3 cellular contexts compared by ENCODE assay signal in genomic region chr10:90204956-90205695, GRCh38.
TF ChIP-seq lines count a peak whose summit lies in the region.

No MANE protein-coding gene starts in this region.

TF ChIP-seq in SK-N-SH treated with all-trans-retinoic acid at 6 μM for 48 hours, 23 proteins besides CTCF, POLR2A, EP300 and RAD21 (continued from another document):
- no peak for TF ChIP-seq TSHZ2 (CRISPR knock-in tag; IDR thresholded peaks at IDR 0.05)
- no peak for TF ChIP-seq BACH2 (CRISPR knock-in tag; IDR thresholded peaks at IDR 0.05; ENCODE audit: borderline replicate concordance)
- TF ChIP-seq POU6F1 (CRISPR knock-in tag; IDR thresholded peaks at IDR 0.05; ENCODE audit: borderline replicate concordance, low read depth), result no peak
- TF ChIP-seq CSDC2 (CRISPR knock-in tag; IDR thresholded peaks at IDR 0.05), result no peak
- no peak for TF ChIP-seq ZC3H10 (CRISPR knock-in tag; IDR thresholded peaks at IDR 0.05)
- no peak for TF ChIP-seq ESRRG (CRISPR knock-in tag; IDR thresholded peaks at IDR 0.05)
- TF ChIP-seq ZFP30 (CRISPR knock-in tag; IDR thresholded peaks at IDR 0.05), result no peak
- no peak for TF ChIP-seq SNAI2 (CRISPR knock-in tag; IDR thresholded peaks at IDR 0.05)
- no peak for TF ChIP-seq PATZ1 (CRISPR knock-in tag; IDR thresholded peaks at IDR 0.05; ENCODE audit: borderline replicate concordance)
- no peak for TF ChIP-seq PPARA (CRISPR knock-in tag; IDR thresholded peaks at IDR 0.05; ENCODE audit: borderline replicate concordance)
- TF ChIP-seq TCF4 (CRISPR knock-in tag; IDR thresholded peaks at IDR 0.05; ENCODE audit: borderline replicate concordance), result no peak
- TF ChIP-seq ZFP3 (CRISPR knock-in tag; IDR thresholded peaks at IDR 0.05), result peak; percentile 66; the same call in 1 of the 2 replicates
- TF ChIP-seq RARB (CRISPR knock-in tag; IDR thresholded peaks at IDR 0.05), result no peak
TF ChIP-seq in SK-N-SH treated with all-trans-retinoic acid at 6 μM for 48 hours: peak in this region for 2.

TF ChIP-seq in SK-N-SH, 30 proteins besides CTCF, POLR2A, EP300 and RAD21 (continued from another document):
- TF ChIP-seq IRF3 (IDR thresholded peaks at IDR 0.05; ENCODE audit: low read depth, low read length) (no peak), TAF1 (IDR thresholded peaks at IDR 0.05; ENCODE audit: borderline replicate concordance, low read depth, low read length) (no peak), NRF1 (IDR thresholded peaks at IDR 0.05; ENCODE audit: low read depth, low read length) (no peak), PBX3 (IDR thresholded peaks at IDR 0.05) (no peak), GATA2 (CRISPR knock-in tag; IDR thresholded peaks at IDR 0.05) (no peak), GABPA (IDR thresholded peaks at IDR 0.05; ENCODE audit: low read depth) (no peak), FOSL2 (IDR thresholded peaks at IDR 0.05; ENCODE audit: borderline replicate concordance, low read depth) (no peak), FOXM1 (IDR thresholded peaks at IDR 0.05; ENCODE audit: low read depth) (no peak), SIN3A (IDR thresholded peaks at IDR 0.05; ENCODE audit: borderline replicate concordance, low read depth, low read length) (no peak), POLR2AphosphoS5 (IDR thresholded peaks at IDR 0.05; ENCODE audit: low read depth, low read length) (no peak)

TF ChIP-seq in HepG2, 621 proteins besides CTCF, POLR2A, EP300 and RAD21 (continued from another document):
- TF ChIP-seq REST (IDR thresholded peaks at IDR 0.05; ENCODE audit: borderline replicate concordance in 1 of 2, low read depth in 1 of 2, low read length in 2 of 2), result no peak
- no peak for TF ChIP-seq FOXK2 (IDR thresholded peaks at IDR 0.05)
- no peak for TF ChIP-seq TEAD3 (CRISPR knock-in tag; optimal IDR thresholded peaks at IDR 0.05; ENCODE audit: borderline replicate concordance)
- TF ChIP-seq ZNF746 (CRISPR knock-in tag; IDR thresholded peaks at IDR 0.05), result no peak
- no peak for TF ChIP-seq TRIM24 (CRISPR knock-in tag; IDR thresholded peaks at IDR 0.05)
- TF ChIP-seq NKX3-1 (CRISPR knock-in tag; IDR thresholded peaks at IDR 0.05), result no peak
- TF ChIP-seq FIP1L1 (IDR thresholded peaks at IDR 0.05; ENCODE audit: borderline replicate concordance, insufficient read depth, low read depth, low read length), result no peak
- TF ChIP-seq TBX2 (CRISPR knock-in tag; IDR thresholded peaks at IDR 0.05; ENCODE audit: borderline replicate concordance), result no peak
- TF ChIP-seq ZNF460 (CRISPR knock-in tag; IDR thresholded peaks at IDR 0.05; ENCODE audit: borderline replicate concordance), result no peak
- no peak for TF ChIP-seq ZNF530 (CRISPR knock-in tag; IDR thresholded peaks at IDR 0.05; ENCODE audit: low read depth)
- TF ChIP-seq U2AF2 (IDR thresholded peaks at IDR 0.05; ENCODE audit: low read depth, low read length), result no peak
- no peak for TF ChIP-seq CERS6 (CRISPR knock-in tag; IDR thresholded peaks at IDR 0.05)
- no peak for TF ChIP-seq ZNF496 (CRISPR knock-in tag; IDR thresholded peaks at IDR 0.05; ENCODE audit: insufficient replicate concordance)
- no peak for TF ChIP-seq ZNF512B (CRISPR knock-in tag; IDR thresholded peaks at IDR 0.05; ENCODE audit: borderline replicate concordance)
- no peak for TF ChIP-seq CBX2 (IDR thresholded peaks at IDR 0.05; ENCODE audit: low read depth, low read length)
- TF ChIP-seq CBX2 (CRISPR knock-in tag; IDR thresholded peaks at IDR 0.05; ENCODE audit: low read depth), result no peak
TF ChIP-seq in HepG2: peak in this region for 0.
